ENCODE assay signal across 1 cellular context in the genomic region with DNA sequence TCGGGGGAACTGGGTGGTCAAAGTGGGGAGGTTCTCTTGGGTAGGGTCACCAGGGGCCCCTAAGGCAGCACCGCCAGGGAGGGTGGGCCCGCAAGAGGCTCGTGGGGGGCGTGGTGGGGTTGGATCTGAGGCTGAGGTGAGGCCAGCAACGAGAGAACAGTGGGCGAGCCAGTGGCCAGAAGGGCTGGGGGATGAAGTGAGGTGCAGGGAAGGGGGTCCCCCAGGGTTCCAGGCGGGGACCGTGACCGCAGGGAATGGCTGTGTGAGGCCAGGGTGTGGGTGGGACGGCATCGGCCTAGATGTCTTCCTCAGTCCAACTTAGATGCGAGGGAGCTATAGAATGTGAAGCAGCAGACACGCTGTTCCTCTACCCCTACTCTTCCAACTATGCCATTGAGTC.
TF ChIP-seq lines count a peak whose summit lies in the region.

No MANE protein-coding gene starts in this region.

TF ChIP-seq in GM23338, 12 proteins besides CTCF, POLR2A, EP300 and RAD21 (continued from another document):
- TF ChIP-seq, protein P1, sequence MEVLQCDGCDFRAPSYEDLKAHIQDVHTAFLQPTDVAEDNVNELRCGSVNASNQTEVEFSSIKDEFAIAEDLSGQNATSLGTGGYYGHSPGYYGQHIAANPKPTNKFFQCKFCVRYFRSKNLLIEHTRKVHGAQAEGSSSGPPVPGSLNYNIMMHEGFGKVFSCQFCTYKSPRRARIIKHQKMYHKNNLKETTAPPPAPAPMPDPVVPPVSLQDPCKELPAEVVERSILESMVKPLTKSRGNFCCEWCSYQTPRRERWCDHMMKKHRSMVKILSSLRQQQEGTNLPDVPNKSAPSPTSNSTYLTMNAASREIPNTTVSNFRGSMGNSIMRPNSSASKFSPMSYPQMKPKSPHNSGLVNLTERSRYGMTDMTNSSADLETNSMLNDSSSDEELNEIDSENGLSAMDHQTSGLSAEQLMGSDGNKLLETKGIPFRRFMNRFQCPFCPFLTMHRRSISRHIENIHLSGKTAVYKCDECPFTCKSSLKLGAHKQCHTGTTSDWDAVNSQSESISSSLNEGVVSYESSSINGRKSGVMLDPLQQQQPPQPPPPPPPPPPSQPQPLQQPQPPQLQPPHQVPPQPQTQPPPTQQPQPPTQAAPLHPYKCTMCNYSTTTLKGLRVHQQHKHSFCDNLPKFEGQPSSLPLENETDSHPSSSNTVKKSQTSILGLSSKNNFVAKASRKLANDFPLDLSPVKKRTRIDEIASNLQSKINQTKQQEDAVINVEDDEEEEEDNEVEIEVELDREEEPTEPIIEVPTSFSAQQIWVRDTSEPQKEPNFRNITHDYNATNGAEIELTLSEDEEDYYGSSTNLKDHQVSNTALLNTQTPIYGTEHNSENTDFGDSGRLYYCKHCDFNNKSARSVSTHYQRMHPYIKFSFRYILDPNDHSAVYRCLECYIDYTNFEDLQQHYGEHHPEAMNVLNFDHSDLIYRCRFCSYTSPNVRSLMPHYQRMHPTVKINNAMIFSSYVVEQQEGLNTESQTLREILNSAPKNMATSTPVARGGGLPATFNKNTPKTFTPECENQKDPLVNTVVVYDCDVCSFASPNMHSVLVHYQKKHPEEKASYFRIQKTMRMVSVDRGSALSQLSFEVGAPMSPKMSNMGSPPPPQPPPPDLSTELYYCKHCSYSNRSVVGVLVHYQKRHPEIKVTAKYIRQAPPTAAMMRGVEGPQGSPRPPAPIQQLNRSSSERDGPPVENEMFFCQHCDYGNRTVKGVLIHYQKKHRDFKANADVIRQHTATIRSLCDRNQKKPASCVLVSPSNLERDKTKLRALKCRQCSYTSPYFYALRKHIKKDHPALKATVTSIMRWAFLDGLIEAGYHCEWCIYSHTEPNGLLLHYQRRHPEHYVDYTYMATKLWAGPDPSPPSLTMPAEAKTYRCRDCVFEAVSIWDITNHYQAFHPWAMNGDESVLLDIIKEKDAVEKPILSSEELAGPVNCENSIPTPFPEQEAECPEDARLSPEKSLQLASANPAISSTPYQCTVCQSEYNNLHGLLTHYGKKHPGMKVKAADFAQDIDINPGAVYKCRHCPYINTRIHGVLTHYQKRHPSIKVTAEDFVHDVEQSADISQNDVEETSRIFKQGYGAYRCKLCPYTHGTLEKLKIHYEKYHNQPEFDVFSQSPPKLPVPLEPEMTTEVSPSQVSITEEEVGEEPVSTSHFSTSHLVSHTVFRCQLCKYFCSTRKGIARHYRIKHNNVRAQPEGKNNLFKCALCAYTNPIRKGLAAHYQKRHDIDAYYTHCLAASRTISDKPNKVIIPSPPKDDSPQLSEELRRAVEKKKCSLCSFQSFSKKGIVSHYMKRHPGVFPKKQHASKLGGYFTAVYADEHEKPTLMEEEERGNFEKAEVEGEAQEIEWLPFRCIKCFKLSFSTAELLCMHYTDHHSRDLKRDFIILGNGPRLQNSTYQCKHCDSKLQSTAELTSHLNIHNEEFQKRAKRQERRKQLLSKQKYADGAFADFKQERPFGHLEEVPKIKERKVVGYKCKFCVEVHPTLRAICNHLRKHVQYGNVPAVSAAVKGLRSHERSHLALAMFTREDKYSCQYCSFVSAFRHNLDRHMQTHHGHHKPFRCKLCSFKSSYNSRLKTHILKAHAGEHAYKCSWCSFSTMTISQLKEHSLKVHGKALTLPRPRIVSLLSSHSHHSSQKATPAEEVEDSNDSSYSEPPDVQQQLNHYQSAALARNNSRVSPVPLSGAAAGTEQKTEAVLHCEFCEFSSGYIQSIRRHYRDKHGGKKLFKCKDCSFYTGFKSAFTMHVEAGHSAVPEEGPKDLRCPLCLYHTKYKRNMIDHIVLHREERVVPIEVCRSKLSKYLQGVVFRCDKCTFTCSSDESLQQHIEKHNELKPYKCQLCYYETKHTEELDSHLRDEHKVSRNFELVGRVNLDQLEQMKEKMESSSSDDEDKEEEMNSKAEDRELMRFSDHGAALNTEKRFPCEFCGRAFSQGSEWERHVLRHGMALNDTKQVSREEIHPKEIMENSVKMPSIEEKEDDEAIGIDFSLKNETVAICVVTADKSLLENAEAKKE (CRISPR knock-in tag; IDR thresholded peaks at IDR 0.05): no peak
- TF ChIP-seq STAT1 (IDR thresholded peaks at IDR 0.05; ENCODE audit: unreplicated experiment): no peak
- TF ChIP-seq, protein P2, sequence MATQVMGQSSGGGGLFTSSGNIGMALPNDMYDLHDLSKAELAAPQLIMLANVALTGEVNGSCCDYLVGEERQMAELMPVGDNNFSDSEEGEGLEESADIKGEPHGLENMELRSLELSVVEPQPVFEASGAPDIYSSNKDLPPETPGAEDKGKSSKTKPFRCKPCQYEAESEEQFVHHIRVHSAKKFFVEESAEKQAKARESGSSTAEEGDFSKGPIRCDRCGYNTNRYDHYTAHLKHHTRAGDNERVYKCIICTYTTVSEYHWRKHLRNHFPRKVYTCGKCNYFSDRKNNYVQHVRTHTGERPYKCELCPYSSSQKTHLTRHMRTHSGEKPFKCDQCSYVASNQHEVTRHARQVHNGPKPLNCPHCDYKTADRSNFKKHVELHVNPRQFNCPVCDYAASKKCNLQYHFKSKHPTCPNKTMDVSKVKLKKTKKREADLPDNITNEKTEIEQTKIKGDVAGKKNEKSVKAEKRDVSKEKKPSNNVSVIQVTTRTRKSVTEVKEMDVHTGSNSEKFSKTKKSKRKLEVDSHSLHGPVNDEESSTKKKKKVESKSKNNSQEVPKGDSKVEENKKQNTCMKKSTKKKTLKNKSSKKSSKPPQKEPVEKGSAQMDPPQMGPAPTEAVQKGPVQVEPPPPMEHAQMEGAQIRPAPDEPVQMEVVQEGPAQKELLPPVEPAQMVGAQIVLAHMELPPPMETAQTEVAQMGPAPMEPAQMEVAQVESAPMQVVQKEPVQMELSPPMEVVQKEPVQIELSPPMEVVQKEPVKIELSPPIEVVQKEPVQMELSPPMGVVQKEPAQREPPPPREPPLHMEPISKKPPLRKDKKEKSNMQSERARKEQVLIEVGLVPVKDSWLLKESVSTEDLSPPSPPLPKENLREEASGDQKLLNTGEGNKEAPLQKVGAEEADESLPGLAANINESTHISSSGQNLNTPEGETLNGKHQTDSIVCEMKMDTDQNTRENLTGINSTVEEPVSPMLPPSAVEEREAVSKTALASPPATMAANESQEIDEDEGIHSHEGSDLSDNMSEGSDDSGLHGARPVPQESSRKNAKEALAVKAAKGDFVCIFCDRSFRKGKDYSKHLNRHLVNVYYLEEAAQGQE (IDR thresholded peaks at IDR 0.05; ENCODE audit: unreplicated experiment): no peak
- no peak for TF ChIP-seq ZNF331 (CRISPR knock-in tag; IDR thresholded peaks at IDR 0.05; ENCODE audit: low read depth)
- TF ChIP-seq CREB1 (CRISPR knock-in tag; IDR thresholded peaks at IDR 0.05; ENCODE audit: low read depth): no peak
- no peak for TF ChIP-seq EZH2phosphoT487 (IDR thresholded peaks at IDR 0.05; ENCODE audit: unreplicated experiment)
- no peak for TF ChIP-seq JUNB (IDR thresholded peaks at IDR 0.05; ENCODE audit: unreplicated experiment)
- TF ChIP-seq, protein P3, sequence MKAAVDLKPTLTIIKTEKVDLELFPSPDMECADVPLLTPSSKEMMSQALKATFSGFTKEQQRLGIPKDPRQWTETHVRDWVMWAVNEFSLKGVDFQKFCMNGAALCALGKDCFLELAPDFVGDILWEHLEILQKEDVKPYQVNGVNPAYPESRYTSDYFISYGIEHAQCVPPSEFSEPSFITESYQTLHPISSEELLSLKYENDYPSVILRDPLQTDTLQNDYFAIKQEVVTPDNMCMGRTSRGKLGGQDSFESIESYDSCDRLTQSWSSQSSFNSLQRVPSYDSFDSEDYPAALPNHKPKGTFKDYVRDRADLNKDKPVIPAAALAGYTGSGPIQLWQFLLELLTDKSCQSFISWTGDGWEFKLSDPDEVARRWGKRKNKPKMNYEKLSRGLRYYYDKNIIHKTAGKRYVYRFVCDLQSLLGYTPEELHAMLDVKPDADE (IDR thresholded peaks at IDR 0.05): no peak
